ENCODE assay signal across 8 cellular contexts in genomic region chr2:10057231-10058107, GRCh38. TPM values are rescaled to one million over a fixed set of nuclear protein-coding genes. Genes with fewer than 3 reads are reported as not detected.
DNase-seq lines count a peak whose midpoint lies in the region; ATAC-seq and TF ChIP-seq lines count a peak whose summit lies in the region.

No MANE protein-coding gene starts in this region.

- H3K9me3 ChIP-seq in SK-N-MC (ENCODE audit: low read depth, low read length) (no peaks in the 10 kb centered on the region), esophagus squamous epithelium (no peaks in the 10 kb centered on the region), neural progenitor cell (ENCODE audit: low read depth) (no peaks in the 10 kb centered on the region)

- H3K4me2 ChIP-seq in neural progenitor cell = peak overlapping the region; percentile 84

- H3K27ac ChIP-seq in SK-N-MC = no peak overlapping the region
- H3K27ac ChIP-seq in esophagus squamous epithelium = peak overlapping the region; percentile 53 to 73 (median 63)
- no peak overlapping the region for H3K27ac ChIP-seq in neural progenitor cell

- H3K4me3 Mint-ChIP-seq in activated CD4-positive, alpha-beta T cell treated with anti-CD3 and anti-CD28 coated beads, Interleukin-2, amount 10 ng/mL, durations not matched to agents 24 days and 14 days = peak overlapping the region; percentile 48
- H3K4me3 Mint-ChIP-seq in neural progenitor cell = peak overlapping the region; percentile 82

- intact Hi-C loops in activated CD4-positive, alpha-beta T cell treated with anti-CD3 and anti-CD28 coated beads, Interleukin-2, amount 10 ng/mL, durations not matched to agents 24 days and 14 days (cut with micrococcal nuclease) = no loop called here
- intact Hi-C loops in esophagus squamous epithelium (cut with DNase I) = no loop called here

- H3K4me3 ChIP-seq in SK-N-MC (peak overlapping the region; percentile 54), esophagus squamous epithelium (peak overlapping the region; percentile 3 to 48 (median 12)), neural progenitor cell (peak overlapping the region; percentile 45)

- no peak for TF ChIP-seq POLR2A in esophagus squamous epithelium (IDR thresholded peaks at IDR 0.05)

- H3K36me3 ChIP-seq in SK-N-MC (ENCODE audit: insufficient read depth, low read length) (peaks cover 12% of the 10 kb centered on the region; the same call in 1 of the 2 replicates), esophagus squamous epithelium (peaks cover 0 to 35% (median 0%) of the 10 kb centered on the region in 3 donors), neural progenitor cell (no peaks in the 10 kb centered on the region)

- peaks cover 22% of the 10 kb centered on the region for H3F3A ChIP-seq in neural progenitor cell (ENCODE audit: low read depth)

- no peak overlapping the region for H3K27ac Mint-ChIP-seq in activated CD4-positive, alpha-beta T cell treated with anti-CD3 and anti-CD28 coated beads, Interleukin-2, amount 10 ng/mL, durations not matched to agents 24 days and 14 days
- peak overlapping the region; percentile 57 for H3K27ac Mint-ChIP-seq in neural progenitor cell

- peaks cover 3% of the 10 kb centered on the region for H3K27me3 Mint-ChIP-seq in activated CD4-positive, alpha-beta T cell treated with anti-CD3 and anti-CD28 coated beads, Interleukin-2, amount 10 ng/mL, durations not matched to agents 24 days and 14 days
- peaks cover 9% of the 10 kb centered on the region for H3K27me3 Mint-ChIP-seq in neural progenitor cell (ENCODE audit: insufficient read depth, low read depth)

- H3K27me3 ChIP-seq in esophagus squamous epithelium (no peaks in the 10 kb centered on the region), neural progenitor cell (no peaks in the 10 kb centered on the region)

- ATAC-seq in HG03159 (IDR thresholded peaks at IDR 0.05; ENCODE audit: unreplicated experiment) = no peak

- peaks cover 0 to 46% (median 9%) of the 10 kb centered on the region in 3 donors for H3K4me1 ChIP-seq in esophagus squamous epithelium
- peaks cover 14% of the 10 kb centered on the region for H3K4me1 ChIP-seq in neural progenitor cell

- 9% methylated on average over 19 to 23 of the region's 28 CpGs for WGBS in esophagus squamous epithelium, 2 donors

- no peaks in the 10 kb centered on the region for H3K79me2 ChIP-seq in neural progenitor cell (ENCODE audit: low read depth)

- peaks cover 5% of the 10 kb centered on the region for H3K4me1 Mint-ChIP-seq in activated CD4-positive, alpha-beta T cell treated with anti-CD3 and anti-CD28 coated beads, Interleukin-2, amount 10 ng/mL, durations not matched to agents 24 days and 14 days
- H3K4me1 Mint-ChIP-seq in neural progenitor cell = peaks cover 28% of the 10 kb centered on the region

- no peaks in the 10 kb centered on the region for H3K9me3 Mint-ChIP-seq in activated CD4-positive, alpha-beta T cell treated with anti-CD3 and anti-CD28 coated beads, Interleukin-2, amount 10 ng/mL, durations not matched to agents 24 days and 14 days
- H3K9me3 Mint-ChIP-seq in neural progenitor cell = no peaks in the 10 kb centered on the region

- H2AFZ ChIP-seq in neural progenitor cell (replicated peaks) = peak overlapping the region; percentile 90

- H4K20me1 ChIP-seq in neural progenitor cell (ENCODE audit: low read depth) = no peaks in the 10 kb centered on the region

- H3K9ac ChIP-seq in SK-N-MC (ENCODE audit: insufficient read length) (no peak overlapping the region), neural progenitor cell (no peak overlapping the region)

- no peak for DNase-seq in activated CD4-positive, alpha-beta T cell treated with anti-CD3 and anti-CD28 coated beads, Interleukin-2, amount 10 ng/mL, durations not matched to agents 24 days and 14 days
- no peak for DNase-seq in activated CD4-positive, alpha-beta T cell treated with anti-CD3 and anti-CD28 coated beads for 4 hours
- no peak for DNase-seq in SK-N-MC (ENCODE audit: low read depth, low spot score)
- no peak for DNase-seq in esophagus squamous epithelium (lab: John Stamatoyannopoulos, UW)
- DNase-seq in neural progenitor cell (ENCODE audit: low spot score) = peak; percentile 69
- DNase-seq in NCI-H1048 (lab: John Stamatoyannopoulos, UW) = no peak
- no peak for DNase-seq in NCI-H446 (lab: John Stamatoyannopoulos, UW)

- no peak for TF ChIP-seq CTCF in esophagus squamous epithelium (IDR thresholded peaks at IDR 0.05)
- TF ChIP-seq CTCF in neural progenitor cell (IDR thresholded peaks at IDR 0.05) = no peak

- H3K36me3 Mint-ChIP-seq in activated CD4-positive, alpha-beta T cell treated with anti-CD3 and anti-CD28 coated beads, Interleukin-2, amount 10 ng/mL, durations not matched to agents 24 days and 14 days (ENCODE audit: low read depth) = peaks cover 5% of the 10 kb centered on the region
- H3K36me3 Mint-ChIP-seq in neural progenitor cell = peaks cover 20% of the 10 kb centered on the region

RNA-seq across cellular contexts. Expression of gene KLF11, which starts 14.1 kb away (rescaled TPM):
- 7.2 and 8.4 TPM in 2 replicates for total RNA-seq in activated CD4-positive, alpha-beta T cell treated with anti-CD3 and anti-CD28 coated beads, Interleukin-2, amount 10 ng/mL, durations not matched to agents 24 days and 14 days
- total RNA-seq in esophagus squamous epithelium (10 to 100 TPM in 2 of 4 donors, 1 to 10 TPM in 2; 2.2 to 13.2 (median 8.2) TPM), neural progenitor cell (ENCODE audit: low replicate concordance) (9.6 and 9.7 TPM in 2 replicates)

RNA-seq across cellular contexts. Expression of gene CYS1, which starts 22.7 kb away (rescaled TPM):
- 0.24 and 0.63 TPM in 2 replicates for total RNA-seq in activated CD4-positive, alpha-beta T cell treated with anti-CD3 and anti-CD28 coated beads, Interleukin-2, amount 10 ng/mL, durations not matched to agents 24 days and 14 days
- total RNA-seq in esophagus squamous epithelium (1 to 10 TPM in 2 of 4 donors, under 1 TPM in 2; 0.09 to 2.5 (median 0.80) TPM), neural progenitor cell (ENCODE audit: low replicate concordance) (0.56 TPM in 1 of 2 replicates, not detected in the other)

Comparison
In these comparisons a context has a peak if more than half of its experiments do, and no peak if none do; other contexts are left out.
1. H3K27ac ChIP-seq: peak in esophagus squamous epithelium (4 of 4); none in SK-N-MC (single experiment) and neural progenitor cell (single experiment).
2. Peak in every context shown above with its lines, with median percentiles within 50 percentile points of each other: H3K4me3 ChIP-seq.